In the genomic region with DNA sequence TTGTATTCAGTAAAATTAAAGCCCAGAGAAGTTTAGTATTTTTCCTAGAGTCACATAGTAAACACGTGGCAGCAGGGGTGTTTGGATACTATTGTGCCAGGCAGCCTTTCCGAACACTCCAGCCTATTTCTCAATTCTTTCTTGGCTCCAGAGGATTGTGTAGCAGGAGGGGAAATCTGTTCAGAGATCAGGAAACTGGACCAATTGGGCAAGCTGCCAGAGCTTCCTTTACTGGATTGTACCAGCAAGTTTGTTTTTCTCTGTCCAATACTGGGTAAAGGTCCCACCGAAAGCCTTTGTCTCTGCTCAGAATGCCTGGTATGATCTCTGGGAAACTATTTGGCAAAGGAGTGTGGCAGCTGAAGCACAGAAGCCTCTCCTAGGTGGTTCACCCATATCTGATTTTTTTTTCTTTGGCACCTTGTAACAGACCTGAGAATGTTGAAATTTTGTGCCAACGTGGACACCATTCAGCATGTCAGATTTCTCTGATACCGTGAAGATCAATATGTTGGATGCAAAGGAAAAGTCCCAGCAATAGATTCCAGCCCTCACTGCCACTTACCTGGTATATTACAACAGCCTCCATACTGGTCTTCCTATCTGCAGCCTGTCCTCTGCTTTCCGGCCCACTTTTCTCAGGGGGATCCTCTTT, we compare ENCODE assay signal across 10 cellular contexts.
A peak's percentile ranks its signal among the peaks of the same experiment; 100 is the strongest.
DNase-seq lines count a peak whose midpoint lies in the region; ATAC-seq and TF ChIP-seq lines count a peak whose summit lies in the region.
"Had no signal": no experiment of that assay in that cellular context is flagged by ENCODE, and none has a peak within 500 bp of the region (broad histone marks: within the 10 kb centered on the region; RNA-seq: fewer than 3 reads in every experiment).

No MANE protein-coding gene starts in this region.

- no peaks in the 10 kb centered on the region for H3K36me3 ChIP-seq in body of pancreas (replicated peaks in 1 of 2; ENCODE audit: insufficient read depth in 1 of 2, low read depth in 2 of 2)
- no peaks in the 10 kb centered on the region for H3K36me3 ChIP-seq in sigmoid colon

- no peak for TF ChIP-seq EP300 in sigmoid colon (IDR thresholded peaks at IDR 0.05)

- TF ChIP-seq POLR2A in body of pancreas (IDR thresholded peaks at IDR 0.05): no peak
- no peak for TF ChIP-seq POLR2A in sigmoid colon (IDR thresholded peaks at IDR 0.05)

- H3K4me3 ChIP-seq in body of pancreas (no peak overlapping the region), right cardiac atrium (ENCODE audit: low read length) (no peak overlapping the region), sigmoid colon (no peak overlapping the region)
- H3K4me3 ChIP-seq: SK-N-MC had no signal

- H3K4me1 ChIP-seq in body of pancreas (peaks cover 16% of the 10 kb centered on the region), right cardiac atrium (ENCODE audit: control insufficient read depth, insufficient read depth, low read length) (peaks cover 6% of the 10 kb centered on the region), sigmoid colon (peaks cover 0 to 49% (median 39%) of the 10 kb centered on the region in 4 donors)

- H3K9me3 ChIP-seq in body of pancreas: no peaks in the 10 kb centered on the region
- no peaks in the 10 kb centered on the region for H3K9me3 ChIP-seq in right cardiac atrium (ENCODE audit: control insufficient read depth, low read length)
- H3K9me3 ChIP-seq in sigmoid colon: no peaks in the 10 kb centered on the region

- in situ Hi-C loops in G401 (cut with HindIII; ENCODE audit: low sequenced_read_pairs): no loop called here

- H3K27me3 ChIP-seq in body of pancreas (no peaks in the 10 kb centered on the region), right cardiac atrium (ENCODE audit: control insufficient read depth, insufficient read depth) (no peaks in the 10 kb centered on the region), sigmoid colon (no peaks in the 10 kb centered on the region)

- intact Hi-C loops in body of pancreas (cut with DNase I): no loop called here
- intact Hi-C loops in right cardiac atrium (cut with DNase I): no loop called here
- intact Hi-C loops in sigmoid colon (cut with DNase I): no loop called here

- peak; percentile 90 for DNase-seq in G401 (ENCODE audit: low spot score)
- peak; percentile 82 to 88 (median 86) for DNase-seq in body of pancreas
- DNase-seq in right cardiac atrium: peak; percentile 73 to 89 (median 82)
- peak; percentile 87 for DNase-seq in sigmoid colon
- no peak for DNase-seq in SIG-M5 treated with dmso at 0.1 percent for 504 hours (lab: John Stamatoyannopoulos, UW; ENCODE audit: unreplicated experiment)
- DNase-seq in T-helper 2 cell: no peak
- DNase-seq in NOMO-1 treated with dmso at 0.1 percent for 144 hours (lab: John Stamatoyannopoulos, UW; ENCODE audit: unreplicated experiment): no peak
- DNase-seq: naive thymus-derived CD8-positive, alpha-beta T cell had no signal

- peak overlapping the region in 3 of 4 donors; percentile 23 to 68 (median 63) for H3K27ac ChIP-seq in body of pancreas
- peak overlapping the region; percentile 28 for H3K27ac ChIP-seq in right cardiac atrium (ENCODE audit: low read length)
- peak overlapping the region; percentile 1 to 66 (median 34) for H3K27ac ChIP-seq in sigmoid colon
- H3K27ac ChIP-seq: SK-N-MC had no signal

- ATAC-seq in body of pancreas: peak; percentile 85
- ATAC-seq in right cardiac atrium: peak; percentile 81 to 91
- ATAC-seq in HG02610 (IDR thresholded peaks at IDR 0.05; ENCODE audit: unreplicated experiment): no peak
- ATAC-seq: naive thymus-derived CD8-positive, alpha-beta T cell had no signal

- TF ChIP-seq CTCF in body of pancreas (IDR thresholded peaks at IDR 0.05) (no peak), sigmoid colon (IDR thresholded peaks at IDR 0.05) (no peak)

- 27 to 32% methylated on average over 6 of the region's 6 CpGs for WGBS in body of pancreas, 2 donors
- WGBS in right cardiac atrium: 48% methylated on average over 6 of the region's 6 CpGs
- WGBS in sigmoid colon, 2 donors: 29 to 69% methylated on average over 6 of the region's 6 CpGs

Comparison
In these comparisons a context has a peak if more than half of its experiments do, and no peak if none do; other contexts are left out.
1. DNase-seq: peak in G401 (single experiment), body of pancreas (4 of 4), right cardiac atrium (3 of 3) and sigmoid colon (single experiment); none in SIG-M5 treated with dmso at 0.1 percent for 504 hours (single experiment), T-helper 2 cell (0 of 5) and NOMO-1 treated with dmso at 0.1 percent for 144 hours (single experiment).
2. Peak in every context shown above with its lines, with median percentiles within 50 percentile points of each other: H3K27ac ChIP-seq.